Comparison of ENCODE assay signal across 13 cellular contexts in the genomic region with DNA sequence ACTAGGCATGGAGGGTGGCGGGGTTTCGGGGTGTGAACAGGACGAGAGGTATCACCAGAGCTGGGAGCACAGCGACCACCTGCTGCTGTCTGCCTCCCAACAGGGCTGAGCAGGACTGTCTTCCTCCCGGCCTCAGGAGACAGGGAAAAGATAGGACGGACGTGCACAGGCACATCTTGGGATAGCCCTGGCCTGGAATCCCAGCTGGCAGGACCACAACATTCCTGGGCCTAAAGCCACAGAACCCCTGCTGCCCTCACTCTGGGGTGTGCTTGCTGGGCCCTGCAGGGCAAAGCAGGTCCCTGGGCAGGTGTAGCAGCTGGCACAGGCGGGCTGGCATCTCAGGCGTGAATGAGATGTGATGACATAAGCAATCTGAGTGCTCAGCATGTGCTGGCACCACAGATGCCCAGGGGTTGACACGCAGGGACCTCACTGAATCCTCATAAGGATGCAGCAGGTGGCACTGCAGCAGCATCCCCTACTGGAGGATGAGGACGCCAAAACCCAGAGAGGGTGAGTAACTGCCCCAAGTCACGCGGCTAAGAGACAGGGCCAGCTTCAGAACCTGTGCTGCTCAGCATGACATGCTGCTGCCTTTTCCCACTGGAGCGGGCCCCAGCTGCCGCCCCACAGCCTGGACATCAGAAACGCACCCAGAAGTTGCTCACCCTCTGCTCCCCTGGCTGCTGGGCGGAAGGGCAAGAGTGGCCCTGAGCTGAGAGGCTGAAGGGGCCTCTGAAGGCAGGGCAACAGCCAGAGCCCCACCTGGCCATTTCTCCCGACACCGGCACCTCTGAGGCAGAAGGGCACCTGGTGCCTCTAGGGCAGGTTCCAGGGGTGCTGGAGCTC. TPM values are rescaled to one million over a fixed set of nuclear protein-coding genes. Genes with fewer than 3 reads are reported as not detected.
DNase-seq lines count a peak whose midpoint lies in the region; ATAC-seq and TF ChIP-seq lines count a peak whose summit lies in the region.
"Had no signal": no experiment of that assay in that cellular context is flagged by ENCODE, and none has a peak within 500 bp of the region (broad histone marks: within the 10 kb centered on the region; RNA-seq: fewer than 3 reads in every experiment).

No MANE protein-coding gene starts in this region.

- ATAC-seq in Panc1 (peak; percentile 31), HG02852 (IDR thresholded peaks at IDR 0.05; ENCODE audit: unreplicated experiment) (no peak), left colon (no peak)
- no peak for ATAC-seq in effector memory CD8-positive, alpha-beta T cell (replicated peaks)

- H3K27ac Mint-ChIP-seq in effector memory CD8-positive, alpha-beta T cell = peak overlapping the region in 1 of 2 donors; percentile 79

- peaks cover 2% of the 10 kb centered on the region; the same call in 1 of the 2 replicates for H3K36me3 ChIP-seq in Panc1 (ENCODE audit: control insufficient read depth, insufficient read depth, low read length)

- in situ Hi-C loops in GM13976 (cut with MboI; ENCODE audit: low sequenced_read_pairs, unreplicated experiment) = no loop called here
- in situ Hi-C loops in Panc1 (cut with HindIII; ENCODE audit: low pct_unique_long_range_greater_than_20kb, low sequenced_read_pairs) = no loop called here

- CTCF ChIA-PET in Panc1 (lab: Charles Lee) = no interaction called here

- H3K4me3 Mint-ChIP-seq in effector memory CD8-positive, alpha-beta T cell = no peak overlapping the region
- H3K4me3 Mint-ChIP-seq: CD14-positive monocyte had no signal

- peak; percentile 28 for DNase-seq in GM13976 (ENCODE audit: low spot score)
- DNase-seq in Panc1 (ENCODE audit: low read depth, low spot score) = no peak
- no peak for DNase-seq in fibroblast of mammary gland (ENCODE audit: low read depth)
- DNase-seq in effector memory CD8-positive, alpha-beta T cell = no peak
- DNase-seq in NCI-H187 treated with DMSO at 0.1 percent for 48 hours (lab: John Stamatoyannopoulos, UW) = no peak
- no peak for DNase-seq in left colon
- DNase-seq: amniotic stem cell, erythroblast, left cardiac atrium, NCI-H1048 had no signal

- POLR2A ChIA-PET in Panc1 (lab: Charles Lee) = no interaction called here

- H3K27ac ChIP-seq in 22Rv1 (no peak overlapping the region), Panc1 (ENCODE audit: low read length) (no peak overlapping the region)

- no peaks in the 10 kb centered on the region for H3K27me3 Mint-ChIP-seq in effector memory CD8-positive, alpha-beta T cell

- H3K4me1 Mint-ChIP-seq in effector memory CD8-positive, alpha-beta T cell (ENCODE audit: low read depth in 2 of 2) = peaks cover 27% of the 10 kb centered on the region in 2 donors

- no peaks in the 10 kb centered on the region for H3K9me3 Mint-ChIP-seq in effector memory CD8-positive, alpha-beta T cell
- H3K9me3 Mint-ChIP-seq: CD14-positive monocyte had no signal

- H3K4me3 ChIP-seq in Panc1 (ENCODE audit: low read depth in 2 of 2, low read length in 2 of 2) (no peak overlapping the region), fibroblast of mammary gland (ENCODE audit: control insufficient read depth, low read depth, low read length) (no peak overlapping the region)

- no TSS peak for BruUV-seq in Panc1 (replicated peaks; lab: Mats Ljungman, UMichigan)

- TF ChIP-seq CTCF in 22Rv1 (IDR thresholded peaks at IDR 0.05) (peak; percentile 19; the same call in 1 of the 2 replicates), GM13976 (IDR thresholded peaks at IDR 0.05; ENCODE audit: borderline replicate concordance, control extremely low read depth, extremely low read depth, insufficient read depth, missing control alignments) (no peak), Panc1 (IDR thresholded peaks at IDR 0.05) (no peak; the same call in 1 of the 2 replicates), fibroblast of mammary gland (conservative IDR thresholded peaks at IDR 0.05; ENCODE audit: control insufficient read depth, insufficient read depth, low read depth, low read length) (peak; percentile 9)

- no peaks in the 10 kb centered on the region for H3K27me3 ChIP-seq in Panc1 (ENCODE audit: control insufficient read depth, insufficient read depth, low read length)

- intact Hi-C loops in Panc1 (cut with micrococcal nuclease; ENCODE audit: unreplicated experiment) (no loop called here), left colon (cut with DNase I, micrococcal nuclease) (loop anchor here in 1 of 2 donors (10.0 kb wide), 1 partner anchor 125 kb away; no protein-coding TSS in a partner anchor)

- H3K4me1 ChIP-seq in Panc1 (ENCODE audit: control insufficient read depth, insufficient read depth, low read length) = no peaks in the 10 kb centered on the region; the same call in 1 of the 2 replicates

- peaks cover 100% of the 10 kb centered on the region for H3K36me3 Mint-ChIP-seq in effector memory CD8-positive, alpha-beta T cell (ENCODE audit: insufficient read depth)

- no peaks in the 10 kb centered on the region for H3K9me3 ChIP-seq in Panc1 (ENCODE audit: control insufficient read depth, insufficient read depth, low read depth, low read length)

RNA-seq across cellular contexts. Expression of a gene that starts 7.1 kb away (rescaled TPM):
- total RNA-seq in Panc1 (2021; ENCODE audit: unreplicated experiment) (37.5 TPM), left colon (10 to 100 TPM; 43.9 to 48.0 TPM)
- polyA plus RNA-seq in Panc1 (2012; ENCODE audit: insufficient read length) = 27.7 TPM

RNA-seq across cellular contexts. Expression of a gene that starts 16.4 kb away (rescaled TPM):
- total RNA-seq in Panc1 (2021; ENCODE audit: unreplicated experiment) (68.7 TPM), left colon (10 to 100 TPM; 43.6 to 56.7 TPM)
- 73.2 TPM for polyA plus RNA-seq in Panc1 (2012; ENCODE audit: insufficient read length)

RNA-seq across cellular contexts. Expression of a gene that starts 37.7 kb away (rescaled TPM):
- total RNA-seq in Panc1 (2021; ENCODE audit: unreplicated experiment) = 33.5 TPM
- 34.7 TPM for polyA plus RNA-seq in Panc1 (2012; ENCODE audit: insufficient read length)
- 1 to 10 TPM; 2.2 to 4.8 TPM for total RNA-seq in left colon
- polyA plus RNA-seq: CD14-positive monocyte had no signal

RNA-seq across cellular contexts. Expression of a gene that starts 58.2 kb away (rescaled TPM):
- 104 TPM for total RNA-seq in Panc1 (2021; ENCODE audit: unreplicated experiment)
- polyA plus RNA-seq in Panc1 (2012; ENCODE audit: insufficient read length) = 105 TPM
- total RNA-seq in left colon = 10 to 100 TPM; 26.9 to 31.8 TPM

Comparison
In these comparisons a context has a peak if more than half of its experiments do, and no peak if none do; other contexts are left out.
1. CTCF ChIP-seq: peak in 22Rv1 (single experiment) and fibroblast of mammary gland (single experiment); none in GM13976 (single experiment) and Panc1 (single experiment).